Comparison of ENCODE assay signal across 8 cellular contexts in the genomic region with DNA sequence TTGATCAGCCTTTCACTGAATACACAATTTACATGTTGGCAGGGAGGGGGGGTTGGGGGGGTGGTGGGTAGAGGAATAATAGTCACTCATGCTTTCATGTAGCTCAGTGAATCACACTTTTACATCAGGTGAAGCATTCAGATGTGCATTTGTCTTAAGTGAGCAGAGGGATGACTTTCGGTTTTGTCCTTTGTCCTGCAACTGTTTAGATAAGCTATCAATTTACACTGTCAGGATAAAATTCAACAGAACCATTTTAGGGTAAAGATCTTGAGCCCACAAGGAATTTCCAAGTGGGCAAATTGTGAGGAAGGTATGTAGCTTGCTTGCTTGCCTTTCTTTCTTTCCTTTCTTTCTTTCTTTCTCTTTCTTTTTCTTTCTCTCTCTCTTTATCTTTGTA.
"Had no signal": no experiment of that assay in that cellular context is flagged by ENCODE, and none has a peak within 500 bp of the region (broad histone marks: within the 10 kb centered on the region; RNA-seq: fewer than 3 reads in every experiment).

No MANE protein-coding gene starts in this region.

- H3K4me3 ChIP-seq: GM23248, HAP-1 had no signal

- H3K9ac ChIP-seq: GM23248 had no signal

- DNase-seq: GM23248, GOT3, H7, HFFc6 had no signal

- H2AFZ ChIP-seq: GM23248 had no signal

- FAIRE-seq: HepG2 had no signal

- H3K9me3 ChIP-seq: HAP-1 had no signal

- H3K36me3 ChIP-seq: HAP-1 had no signal

- ATAC-seq: HCT116, HepG2 had no signal

- H3K4me1 ChIP-seq: HAP-1 had no signal

- H3K27ac ChIP-seq: GM23248, HL-60 had no signal
